Comparison of ENCODE assay signal across 10 cellular contexts in the genomic region with DNA sequence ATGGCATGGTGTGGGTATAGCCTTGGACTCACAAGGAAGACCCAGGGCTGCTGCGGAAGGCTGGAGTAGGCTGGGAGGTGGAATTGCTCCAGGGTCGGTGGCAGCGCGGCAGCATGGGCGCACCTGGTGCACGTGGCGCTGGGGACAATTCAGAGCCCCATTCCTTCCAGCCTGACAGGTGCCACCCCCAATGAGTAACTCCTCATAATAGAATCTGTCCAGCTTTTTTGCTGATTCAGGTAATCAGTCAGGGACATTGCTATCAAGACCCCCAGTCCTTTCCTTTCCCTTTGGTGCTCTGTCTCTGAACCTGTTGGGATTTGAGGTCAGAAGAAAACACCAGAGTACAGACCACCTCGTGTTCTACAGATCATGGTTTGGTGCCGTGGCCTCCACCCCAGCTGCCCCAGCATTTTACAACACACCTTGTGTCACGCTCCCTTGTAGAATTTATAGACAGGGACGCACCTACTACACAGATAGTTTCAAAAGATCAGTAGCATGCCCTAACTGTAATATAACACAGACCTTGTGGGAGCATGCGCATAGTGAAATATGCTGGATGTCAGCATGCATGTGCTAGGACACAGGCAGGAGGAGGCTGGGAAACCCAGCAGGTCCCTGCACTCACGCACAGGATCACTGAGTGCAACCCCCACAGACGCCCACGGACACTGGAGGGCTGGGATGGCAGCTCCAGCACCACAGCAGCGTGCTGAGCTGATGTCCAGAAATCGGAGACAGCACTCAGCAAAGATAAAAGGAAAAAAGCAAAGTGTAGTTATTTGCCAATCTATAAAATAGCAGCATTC. TPM values are rescaled to one million over a fixed set of nuclear protein-coding genes. Genes with fewer than 3 reads are reported as not detected.
DNase-seq lines count a peak whose midpoint lies in the region; ATAC-seq, FAIRE-seq and TF ChIP-seq lines count a peak whose summit lies in the region.
"Had no signal": no experiment of that assay in that cellular context is flagged by ENCODE, and none has a peak within 500 bp of the region (broad histone marks: within the 10 kb centered on the region; RNA-seq: fewer than 3 reads in every experiment).

No MANE protein-coding gene starts in this region.

- H3K4me2 ChIP-seq in osteoblast (ENCODE audit: insufficient read depth, low read length) = no peak overlapping the region
- H3K4me2 ChIP-seq in trophoblast cell (ENCODE audit: low read length) = no peak overlapping the region

- H3K4me3 ChIP-seq in right atrium auricular region (no peak overlapping the region), HEK293 (ENCODE audit: low read depth, low read length) (no peak overlapping the region), bronchial epithelial cell (ENCODE audit: low read depth, low read length) (no peak overlapping the region), osteoblast (ENCODE audit: insufficient read depth, low read length) (no peak overlapping the region), trophoblast cell (ENCODE audit: low read depth, low read length) (no peak overlapping the region)
- H3K4me3 ChIP-seq in CD8-positive, alpha-beta T cell (ENCODE audit: low read depth, low read length) = no peak overlapping the region

- H3K4me3 Mint-ChIP-seq in CD8-positive, alpha-beta T cell = no peak overlapping the region
- H3K4me3 Mint-ChIP-seq: B cell; CD4-positive, alpha-beta T cell had no signal

- H4K91ac ChIP-seq in trophoblast cell (ENCODE audit: low read depth, low read length) = no peak overlapping the region

- H3K23ac ChIP-seq in trophoblast cell (ENCODE audit: low read length) = no peak overlapping the region

- no peak overlapping the region for H4K8ac ChIP-seq in trophoblast cell (ENCODE audit: low read depth, low read length)

- H3K36me3 ChIP-seq in right atrium auricular region (no peaks in the 10 kb centered on the region), HEK293 (ENCODE audit: control insufficient read depth in 2 of 2, insufficient read depth in 1 of 2, low read length in 2 of 2) (peaks cover 0 to 19% of the 10 kb centered on the region in 2 experiments; a peak in 1 of 3 replicates), bronchial epithelial cell (ENCODE audit: control insufficient read depth, insufficient read depth, low read length) (no peaks in the 10 kb centered on the region), osteoblast (ENCODE audit: insufficient read depth, low read length) (no peaks in the 10 kb centered on the region), trophoblast cell (ENCODE audit: control insufficient read depth in 1 of 2, insufficient read depth in 2 of 2, low read length in 2 of 2) (peaks cover 11 to 13% of the 10 kb centered on the region in 2 experiments)
- H3K36me3 ChIP-seq in CD8-positive, alpha-beta T cell (ENCODE audit: insufficient read depth, low read length) = no peaks in the 10 kb centered on the region

- no peak overlapping the region for H3K14ac ChIP-seq in trophoblast cell (ENCODE audit: low read length)

- H3K4ac ChIP-seq in trophoblast cell (ENCODE audit: low read depth, low read length) = no peak overlapping the region

- no peak for ATAC-seq in left ventricle myocardium superior
- no peak for ATAC-seq in CD8-positive, alpha-beta T cell

- no peaks in the 10 kb centered on the region for H3K79me1 ChIP-seq in trophoblast cell (ENCODE audit: low read length)

- DNase-seq in right atrium auricular region (ENCODE audit: low spot score) (peak; percentile 38), left ventricle myocardium superior (no peak), bronchial epithelial cell (ENCODE audit: low read depth) (no peak), osteoblast (ENCODE audit: insufficient read length, low spot score, missing footprints) (peak; percentile 49), trophoblast cell (no peak), HCEC 1CT (no peak)
- no peak for DNase-seq in CD8-positive, alpha-beta T cell

- no peaks in the 10 kb centered on the region for H3K4me1 Mint-ChIP-seq in CD8-positive, alpha-beta T cell (ENCODE audit: low read depth)
- H3K4me1 Mint-ChIP-seq: B cell had no signal

- no peak overlapping the region for H3K27ac Mint-ChIP-seq in CD8-positive, alpha-beta T cell
- H3K27ac Mint-ChIP-seq: B cell; CD4-positive, alpha-beta T cell had no signal

- H2BK5ac ChIP-seq in trophoblast cell (ENCODE audit: low read depth, low read length, poor library complexity) = no peak overlapping the region

- H3K18ac ChIP-seq in trophoblast cell (ENCODE audit: low read length) = no peak overlapping the region

- H3K9me3 Mint-ChIP-seq in CD8-positive, alpha-beta T cell = no peaks in the 10 kb centered on the region
- H3K9me3 Mint-ChIP-seq: CD4-positive, alpha-beta T cell had no signal

- POLR2A ChIA-PET in HEK293 (lab: Yijun Ruan, JAX) = interaction anchor here (0.9 kb wide), 1 partner anchor 48 kb away, joined by 3 read pairs; the partner anchor contains the start of gene CTSL
- POLR2A ChIA-PET in CD8-positive, alpha-beta T cell (lab: Charles Lee) = no interaction called here

- no peaks in the 10 kb centered on the region for H3K9me3 ChIP-seq in right atrium auricular region
- H3K9me3 ChIP-seq in HEK293 (ENCODE audit: control insufficient read depth, insufficient read depth, low read depth, low read length) = no peaks in the 10 kb centered on the region
- H3K9me3 ChIP-seq in osteoblast (ENCODE audit: low read depth, low read length) = no peaks in the 10 kb centered on the region
- H3K9me3 ChIP-seq in CD8-positive, alpha-beta T cell (ENCODE audit: low read length) = no peaks in the 10 kb centered on the region
- no peaks in the 10 kb centered on the region for H3K9me3 ChIP-seq in trophoblast cell (ENCODE audit: insufficient read depth, low read depth, low read length)

- H4K20me1 ChIP-seq in osteoblast (ENCODE audit: insufficient read depth, low read length) = no peaks in the 10 kb centered on the region

- no CpG with 5 or more reads among the region's 17 CpGs for WGBS in trophoblast cell (ENCODE audit: extremely low coverage, insufficient coverage, insufficient read length)

- FAIRE-seq in bronchial epithelial cell (lab: Jason Lieb, UNC) = peak; percentile 28

- H2AK5ac ChIP-seq in trophoblast cell (ENCODE audit: low read length) = no peak overlapping the region

- H3K27ac ChIP-seq in right atrium auricular region = no peak overlapping the region
- H3K27ac ChIP-seq in HEK293 (ENCODE audit: extremely low read depth, low read depth, low read length) = no peak overlapping the region
- H3K27ac ChIP-seq in osteoblast (ENCODE audit: low read depth, low read length) = no peak overlapping the region
- no peak overlapping the region for H3K27ac ChIP-seq in CD8-positive, alpha-beta T cell (ENCODE audit: low read depth, low read length)
- no peak overlapping the region for H3K27ac ChIP-seq in trophoblast cell (ENCODE audit: low read depth, low read length)

- H3K27me3 ChIP-seq in right atrium auricular region (no peaks in the 10 kb centered on the region), bronchial epithelial cell (ENCODE audit: control insufficient read depth, insufficient read depth, low read length) (no peaks in the 10 kb centered on the region), osteoblast (ENCODE audit: insufficient read depth, low read length) (no peaks in the 10 kb centered on the region), trophoblast cell (ENCODE audit: insufficient read depth, low read length) (no peaks in the 10 kb centered on the region)
- H3K27me3 ChIP-seq in CD8-positive, alpha-beta T cell (ENCODE audit: insufficient read depth, low read length) = no peaks in the 10 kb centered on the region

- no peak for TF ChIP-seq CTCF in right atrium auricular region (IDR thresholded peaks at IDR 0.05)
- TF ChIP-seq CTCF in HEK293 (tag by site-specific recombination; IDR thresholded peaks at IDR 0.05) = no peak
- TF ChIP-seq CTCF in bronchial epithelial cell (IDR thresholded peaks at IDR 0.05; ENCODE audit: insufficient read depth, low read length, severe bottlenecking) = no peak
- TF ChIP-seq CTCF in osteoblast (IDR thresholded peaks at IDR 0.05; ENCODE audit: extremely low read depth, low read depth, low read length) = no peak
- TF ChIP-seq CTCF in CD8-positive, alpha-beta T cell (IDR thresholded peaks at IDR 0.05) = no peak

- H4K12ac ChIP-seq in trophoblast cell (ENCODE audit: low read depth, low read length) = no peak overlapping the region

- no peak overlapping the region for H2BK120ac ChIP-seq in trophoblast cell (ENCODE audit: insufficient read depth, low read length, poor library complexity)

- intact Hi-C loops in left ventricle myocardium superior (cut with micrococcal nuclease) = no loop called here
- intact Hi-C loops in CD8-positive, alpha-beta T cell (cut with DNase I, micrococcal nuclease) = loop anchor here (2.0 to 5.0 kb wide), 2 partner anchors 135 to 899 kb away; no protein-coding TSS in a partner anchor

- no peak overlapping the region for H2AFZ ChIP-seq in osteoblast (ENCODE audit: low read length)
- H2AFZ ChIP-seq in trophoblast cell (ENCODE audit: insufficient read depth, low read length, poor library complexity) = no peak overlapping the region

- H3K79me2 ChIP-seq in osteoblast (ENCODE audit: insufficient read depth, low read length) (no peaks in the 10 kb centered on the region), trophoblast cell (ENCODE audit: control insufficient read depth, insufficient read depth, low read length, poor library complexity) (no peaks in the 10 kb centered on the region)

- no peaks in the 10 kb centered on the region for H3K27me3 Mint-ChIP-seq in CD8-positive, alpha-beta T cell (ENCODE audit: low read depth)
- H3K27me3 Mint-ChIP-seq: CD4-positive, alpha-beta T cell had no signal

- H3K9ac ChIP-seq in trophoblast cell (ENCODE audit: low read length) = no peak overlapping the region

- no peak overlapping the region for H2BK12ac ChIP-seq in trophoblast cell (ENCODE audit: low read length)

- H3K36me3 Mint-ChIP-seq in CD8-positive, alpha-beta T cell = no peaks in the 10 kb centered on the region

- peaks cover 0 to 12% of the 10 kb centered on the region in 2 donors for H3K4me1 ChIP-seq in right atrium auricular region
- no peaks in the 10 kb centered on the region for H3K4me1 ChIP-seq in HEK293 (ENCODE audit: control insufficient read depth, insufficient read depth, low read length)
- no peaks in the 10 kb centered on the region for H3K4me1 ChIP-seq in osteoblast (ENCODE audit: insufficient read depth, low read length)
- H3K4me1 ChIP-seq in CD8-positive, alpha-beta T cell (ENCODE audit: insufficient read depth, low read length) = no peaks in the 10 kb centered on the region
- H3K4me1 ChIP-seq in trophoblast cell (ENCODE audit: control insufficient read depth in 1 of 2, insufficient read depth in 2 of 2, low read length in 2 of 2) = no peaks in the 10 kb centered on the region

- CTCF ChIA-PET in HEK293 (lab: Yijun Ruan, JAX) = interaction anchor here (0.7 to 3.0 kb wide), 5 partner anchors 12 to 428 kb away, joined by 3 to 12 read pairs (median 4); no protein-coding TSS in a partner anchor
- CTCF ChIA-PET in CD8-positive, alpha-beta T cell (lab: Charles Lee) = interaction anchor here (0.7 to 1.0 kb wide), 3 partner anchors 10 to 534 kb away, joined by 3 to 4 read pairs (median 3); no protein-coding TSS in a partner anchor

RNA-seq across cellular contexts. Expression of gene CTSL, which starts 47.9 kb away (rescaled TPM):
- total RNA-seq in right atrium auricular region = 100 to 1,000 TPM; 122 to 169 TPM
- total RNA-seq in left ventricle myocardium superior = 135 TPM
- 107 and 161 TPM in 2 replicates for total RNA-seq in bronchial epithelial cell
- total RNA-seq in osteoblast = 384 and 396 TPM in 2 replicates
- 1 to 10 TPM in 1 of 2 experiments, under 1 TPM in 1; 0.58 to 1.2 TPM for total RNA-seq in CD8-positive, alpha-beta T cell
- polyA plus RNA-seq in trophoblast cell (2013) = 578 and 615 TPM in 2 replicates

Comparison
In these comparisons a context has a peak if more than half of its experiments do, and no peak if none do; other contexts are left out.
1. DNase-seq: peak in right atrium auricular region (single experiment) and osteoblast (single experiment); none in left ventricle myocardium superior (single experiment), bronchial epithelial cell (single experiment), CD8-positive, alpha-beta T cell (0 of 7), trophoblast cell (0 of 2) and HCEC 1CT (single experiment).
2. RNA of gene CTSL, which starts 47.9 kb away (total RNA-seq): 384 to 396 TPM in osteoblast, 122 to 169 TPM in right atrium auricular region, 135 TPM in left ventricle myocardium superior (single experiment) and 107 to 161 TPM in bronchial epithelial cell; 0.58 to 1.2 TPM in CD8-positive, alpha-beta T cell; every median in the first group is over 10 times any median in the second.